ENCODE assay signal across 14 cellular contexts in genomic region chr20:17059465-17059864, GRCh38.
DNase-seq lines count a peak whose midpoint lies in the region; ATAC-seq and TF ChIP-seq lines count a peak whose summit lies in the region.
"Had no signal": no experiment of that assay in that cellular context is flagged by ENCODE, and none has a peak within 500 bp of the region (broad histone marks: within the 10 kb centered on the region; RNA-seq: fewer than 3 reads in every experiment).

No MANE protein-coding gene starts in this region.

- H3K4me3 ChIP-seq in epithelial cell of esophagus (ENCODE audit: low read length) (no peak overlapping the region), body of pancreas (no peak overlapping the region)
- H3K4me3 ChIP-seq: colonic mucosa, vagina had no signal

- intact Hi-C loops in body of pancreas (cut with DNase I): no loop called here

- peaks cover 8% of the 10 kb centered on the region for H3K9me3 Mint-ChIP-seq in stimulated activated effector memory CD8-positive, alpha-beta T cell treated with anti-CD3 and anti-CD28 coated beads, Interleukin-12 subunit alpha, Interleukin-12 subunit beta, amount 100 ng/mL, for 72 hours

- H3K27ac ChIP-seq in body of pancreas: no peak overlapping the region
- H3K27ac ChIP-seq: colonic mucosa, vagina had no signal

- 67 to 69% methylated on average over 6 to 7 of the region's 7 CpGs for whole genome bisulfite sequencing in body of pancreas, 2 donors

- no peak overlapping the region for H3K27ac Mint-ChIP-seq in stimulated activated effector memory CD8-positive, alpha-beta T cell treated with anti-CD3 and anti-CD28 coated beads, Interleukin-12 subunit alpha, Interleukin-12 subunit beta, amount 100 ng/mL, for 72 hours
- H3K27ac Mint-ChIP-seq: activated naive CD8-positive, alpha-beta T cell; HFFc6 had no signal

- no peak for TF ChIP-seq POLR2A in body of pancreas (IDR thresholded peaks at IDR 0.05)

- H3K27me3 ChIP-seq in body of pancreas: no peaks in the 10 kb centered on the region
- H3K27me3 ChIP-seq: colonic mucosa, vagina had no signal

- H3K36me3 ChIP-seq in body of pancreas (replicated peaks in 1 of 2; ENCODE audit: insufficient read depth in 1 of 2, low read depth in 2 of 2): no peaks in the 10 kb centered on the region
- H3K36me3 ChIP-seq: colonic mucosa, vagina had no signal

- H3K4me3 Mint-ChIP-seq in stimulated activated effector memory CD8-positive, alpha-beta T cell treated with anti-CD3 and anti-CD28 coated beads, Interleukin-12 subunit alpha, Interleukin-12 subunit beta, amount 100 ng/mL, for 72 hours: no peak overlapping the region
- H3K4me3 Mint-ChIP-seq: activated naive CD8-positive, alpha-beta T cell; HFFc6 had no signal

- H3K36me3 Mint-ChIP-seq in stimulated activated effector memory CD8-positive, alpha-beta T cell treated with anti-CD3 and anti-CD28 coated beads, Interleukin-12 subunit alpha, Interleukin-12 subunit beta, amount 100 ng/mL, for 72 hours: no peaks in the 10 kb centered on the region
- H3K36me3 Mint-ChIP-seq: activated naive CD8-positive, alpha-beta T cell had no signal

- ATAC-seq in body of pancreas: no peak
- ATAC-seq in HG03097 (IDR thresholded peaks at IDR 0.05; ENCODE audit: low FRiP score, unreplicated experiment): no peak
- ATAC-seq in stimulated activated effector memory CD8-positive, alpha-beta T cell treated with anti-CD3 and anti-CD28 coated beads, Interleukin-12 subunit alpha, Interleukin-12 subunit beta, amount 100 ng/mL, for 72 hours: no peak
- ATAC-seq in GM21447 (IDR thresholded peaks at IDR 0.05; ENCODE audit: unreplicated experiment): no peak

- DNase-seq in AG20443 (ENCODE audit: low spot score) (peak; percentile 12), HT1080 (ENCODE audit: low read depth) (peak; percentile 93), NCI-H510A treated with DMSO at 0.1 percent for 48 hours (lab: John Stamatoyannopoulos, UW) (peak; percentile 94), epithelial cell of esophagus (ENCODE audit: low read depth) (peak; percentile 8), body of pancreas (no peak)
- no peak for DNase-seq in stimulated activated effector memory CD8-positive, alpha-beta T cell treated with anti-CD3 and anti-CD28 coated beads, Interleukin-12 subunit alpha, Interleukin-12 subunit beta, amount 100 ng/mL, for 72 hours (ENCODE audit: low spot score in 2 of 2)
- DNase-seq: colonic mucosa, HFFc6, NCI-H774, SIG-M5 had no signal

- H3K9me3 ChIP-seq in body of pancreas: no peaks in the 10 kb centered on the region
- H3K9me3 ChIP-seq: colonic mucosa, vagina had no signal

- H3K4me1 ChIP-seq in body of pancreas: no peaks in the 10 kb centered on the region
- H3K4me1 ChIP-seq: colonic mucosa, vagina had no signal

- no peak for TF ChIP-seq CTCF in epithelial cell of esophagus (IDR thresholded peaks at IDR 0.05; ENCODE audit: insufficient read depth, low read depth, low read length, missing control alignments)
- no peak for TF ChIP-seq CTCF in body of pancreas (IDR thresholded peaks at IDR 0.05)

- no peaks in the 10 kb centered on the region for H3K4me1 Mint-ChIP-seq in stimulated activated effector memory CD8-positive, alpha-beta T cell treated with anti-CD3 and anti-CD28 coated beads, Interleukin-12 subunit alpha, Interleukin-12 subunit beta, amount 100 ng/mL, for 72 hours

Comparison
In these comparisons a context has a peak if more than half of its experiments do, and no peak if none do; other contexts are left out.
1. DNase-seq: peak in AG20443 (single experiment), HT1080 (single experiment), NCI-H510A treated with DMSO at 0.1 percent for 48 hours (single experiment) and epithelial cell of esophagus (single experiment); none in body of pancreas (0 of 4) and stimulated activated effector memory CD8-positive, alpha-beta T cell treated with anti-CD3 and anti-CD28 coated beads, Interleukin-12 subunit alpha, Interleukin-12 subunit beta, amount 100 ng/mL, for 72 hours (0 of 2).